25 cellular contexts compared by ENCODE assay signal in genomic region chr12:2955888-2956287, GRCh38. TPM values are rescaled to one million over a fixed set of nuclear protein-coding genes. Genes with fewer than 3 reads are reported as not detected.
DNase-seq lines count a peak whose midpoint lies in the region; ATAC-seq, FAIRE-seq and TF ChIP-seq lines count a peak whose summit lies in the region.
"Had no signal": no experiment of that assay in that cellular context is flagged by ENCODE, and none has a peak within 500 bp of the region (broad histone marks: within the 10 kb centered on the region; RNA-seq: fewer than 3 reads in every experiment).

No MANE protein-coding gene starts in this region.

- H3K4me3 ChIP-seq in HepG2 (replicated peaks in 1 of 3; ENCODE audit: insufficient read depth in 1 of 3, low read depth in 2 of 3, low read length in 3 of 3) (no peak overlapping the region), right lobe of liver (no peak overlapping the region), spleen (no peak overlapping the region)
- H3K4me3 ChIP-seq: A549, BLaER1 had no signal

- DNase-seq in HepG2 (ENCODE audit: low spot score) (no peak), right lobe of liver (no peak), neural crest cell (ENCODE audit: low read depth, low spot score) (no peak), type B pancreatic cell (ENCODE audit: extremely low spot score, unreplicated experiment) (no peak), AG20443 (ENCODE audit: low spot score) (no peak), spleen (no peak), HFFc6 (no peak)
- DNase-seq: BE2C; C1 segment of cervical spinal cord; Calu3; CD4-positive, alpha-beta memory T cell; CD4-positive, CD25-positive, alpha-beta regulatory T cell; CD8-positive, alpha-beta memory T cell; COR-L47; DMS79 treated with DMSO at 0.1 percent for 48 hours; GF-D8 had no signal

- no peak overlapping the region for H3K9ac ChIP-seq in HepG2 (ENCODE audit: insufficient read depth, low read depth, low read length)
- H3K9ac ChIP-seq: BLaER1 had no signal

- no peaks in the 10 kb centered on the region for H3K27me3 ChIP-seq in HepG2 (ENCODE audit: control insufficient read depth in 1 of 2, insufficient read depth in 2 of 2, low read length in 2 of 2)
- no peaks in the 10 kb centered on the region for H3K27me3 ChIP-seq in right lobe of liver
- H3K27me3 ChIP-seq in spleen (replicated peaks in 1 of 7) = peaks cover 0 to 42% (median 15%) of the 10 kb centered on the region in 7 donors
- H3K27me3 ChIP-seq: BLaER1 had no signal

- no peak overlapping the region for H2AFZ ChIP-seq in HepG2 (ENCODE audit: low read length)

- TF ChIP-seq EP300 in HepG2 (IDR thresholded peaks at IDR 0.05; ENCODE audit: low read depth in 2 of 2, low read length in 2 of 2) (no peak), HepG2 (CRISPR knock-in tag; IDR thresholded peaks at IDR 0.05; ENCODE audit: borderline replicate concordance) (no peak)

- H3K79me2 ChIP-seq in HepG2 (ENCODE audit: insufficient read depth, low read length) = peaks cover 15% of the 10 kb centered on the region

- 81% methylated on average over 1 of the region's 1 CpG for WGBS in HepG2 (ENCODE audit: low lambda C conversion rate)
- 86% methylated on average over 1 of the region's 1 CpG for WGBS in right lobe of liver (ENCODE audit: insufficient coverage, low coverage, low lambda C conversion rate, missing lambda C conversion rate)
- WGBS in spleen, 5 donors = 72 to 95% (median 89%) methylated on average over 1 of the region's 1 CpG

- FAIRE-seq in HepG2 (lab: Jason Lieb, UNC) = no peak
- FAIRE-seq: A549, D721Med, G401.6, GM12891, GM19239 had no signal

- no peaks in the 10 kb centered on the region for H3K9me3 Mint-ChIP-seq in neural crest cell
- H3K9me3 Mint-ChIP-seq in type B pancreatic cell = no peaks in the 10 kb centered on the region
- no peaks in the 10 kb centered on the region for H3K9me3 Mint-ChIP-seq in HFFc6
- H3K9me3 Mint-ChIP-seq: CD4-positive, alpha-beta memory T cell; CD4-positive, CD25-positive, alpha-beta regulatory T cell had no signal

- H3K9me3 ChIP-seq in HepG2 (ENCODE audit: low read length) = no peaks in the 10 kb centered on the region
- no peaks in the 10 kb centered on the region for H3K9me3 ChIP-seq in right lobe of liver
- no peaks in the 10 kb centered on the region for H3K9me3 ChIP-seq in spleen
- H3K9me3 ChIP-seq: A549, BE2C, BLaER1 had no signal

- H3K4me1 ChIP-seq in HepG2 (ENCODE audit: insufficient read depth, low read length) = peaks cover 45% of the 10 kb centered on the region
- no peaks in the 10 kb centered on the region for H3K4me1 ChIP-seq in right lobe of liver
- peaks cover 8 to 38% (median 27%) of the 10 kb centered on the region in 6 donors for H3K4me1 ChIP-seq in spleen
- H3K4me1 ChIP-seq: BE2C had no signal

- TF ChIP-seq POLR2A in HepG2 (IDR thresholded peaks at IDR 0.05; ENCODE audit: insufficient read depth in 1 of 2, low read depth in 2 of 2, low read length in 2 of 2) (no peak), right lobe of liver (IDR thresholded peaks at IDR 0.05) (no peak), spleen (IDR thresholded peaks at IDR 0.05) (no peak)

- in situ Hi-C loops in HepG2 (cut with HindIII; ENCODE audit: extremely low pct_ligation_motif_present, low pct_unique_long_range_greater_than_20kb) = loop anchor here (5.0 kb wide), 1 partner anchor 69 kb away; no protein-coding TSS in a partner anchor

- H3K36me3 ChIP-seq in HepG2 (replicated peaks in 1 of 2; ENCODE audit: control insufficient read depth in 1 of 2, insufficient read depth in 2 of 2, low read length in 2 of 2) (no peaks in the 10 kb centered on the region), right lobe of liver (no peaks in the 10 kb centered on the region), spleen (no peaks in the 10 kb centered on the region)
- H3K36me3 ChIP-seq: BE2C, BLaER1 had no signal

- no peak overlapping the region for H3K4me2 ChIP-seq in HepG2 (ENCODE audit: low read depth, low read length)
- H3K4me2 ChIP-seq: A549, BLaER1 had no signal

- BruUV-seq in HepG2 (replicated peaks; lab: Mats Ljungman, UMichigan) = no TSS peak

- H3K27ac Mint-ChIP-seq in neural crest cell (ENCODE audit: unreplicated experiment) (no peak overlapping the region), type B pancreatic cell (peak overlapping the region; percentile 14), HFFc6 (no peak overlapping the region)
- H3K27ac Mint-ChIP-seq: CD14-positive monocyte; CD4-positive, alpha-beta memory T cell; CD4-positive, CD25-positive, alpha-beta regulatory T cell; CD8-positive, alpha-beta memory T cell had no signal

- no peaks in the 10 kb centered on the region for H3K36me3 Mint-ChIP-seq in neural crest cell (ENCODE audit: low read depth)
- peaks cover 8% of the 10 kb centered on the region for H3K36me3 Mint-ChIP-seq in type B pancreatic cell
- peaks cover 10% of the 10 kb centered on the region; the same call in 1 of the 2 replicates for H3K36me3 Mint-ChIP-seq in HFFc6 (ENCODE audit: low read depth)
- H3K36me3 Mint-ChIP-seq: CD4-positive, alpha-beta memory T cell; CD4-positive, CD25-positive, alpha-beta regulatory T cell; CD8-positive, alpha-beta memory T cell had no signal

- POLR2A ChIA-PET in HepG2 (lab: Yijun Ruan, JAX) = no interaction called here

- intact Hi-C loops in HepG2 (cut with micrococcal nuclease; ENCODE audit: unreplicated experiment) (no loop called here), right lobe of liver (cut with DNase I) (no loop called here), spleen (cut with DNase I; ENCODE audit: low total_unique reads) (no loop called here)

- peaks cover under 1% of the 10 kb centered on the region; the same call in 1 of the 2 replicates for H4K20me1 ChIP-seq in HepG2 (ENCODE audit: insufficient read depth, low read length)

- H3K27ac ChIP-seq in HepG2 (ENCODE audit: extremely low read length, insufficient read depth, low read length) = no peak overlapping the region
- no peak overlapping the region for H3K27ac ChIP-seq in right lobe of liver
- H3K27ac ChIP-seq in VCaP = peak overlapping the region; percentile 99; the same call in 1 of the 2 replicates
- no peak overlapping the region for H3K27ac ChIP-seq in spleen
- H3K27ac ChIP-seq: 22Rv1, A549, BLaER1 had no signal

- peaks cover 37% of the 10 kb centered on the region for H3K27me3 Mint-ChIP-seq in neural crest cell (ENCODE audit: low read depth)
- peaks cover 27% of the 10 kb centered on the region for H3K27me3 Mint-ChIP-seq in type B pancreatic cell
- no peaks in the 10 kb centered on the region for H3K27me3 Mint-ChIP-seq in HFFc6 (ENCODE audit: insufficient read depth)

- TF ChIP-seq CTCF in HepG2 (CRISPR knock-in tag; IDR thresholded peaks at IDR 0.05) (no peak), right lobe of liver (IDR thresholded peaks at IDR 0.05) (no peak), VCaP (conservative IDR thresholded peaks at IDR 0.05) (no peak), neural crest cell (conservative IDR thresholded peaks at IDR 0.05) (no peak), type B pancreatic cell (conservative IDR thresholded peaks at IDR 0.05) (no peak), spleen (IDR thresholded peaks at IDR 0.05 in 8 of 11, conservative IDR thresholded peaks at IDR 0.05 in 3 of 11) (no peak), HFFc6 (IDR thresholded peaks at IDR 0.05) (no peak)

- no peak for TF ChIP-seq RAD21 in HepG2 (CRISPR knock-in tag; IDR thresholded peaks at IDR 0.05)

- H3K4me1 Mint-ChIP-seq in neural crest cell = peaks cover 23% of the 10 kb centered on the region
- H3K4me1 Mint-ChIP-seq in type B pancreatic cell (ENCODE audit: unreplicated experiment) = peaks cover 12% of the 10 kb centered on the region
- peaks cover 25% of the 10 kb centered on the region for H3K4me1 Mint-ChIP-seq in HFFc6 (ENCODE audit: low read depth)

- ATAC-seq in HepG2 (no peak), right lobe of liver (no peak)
- ATAC-seq: A549 had no signal

- CTCF ChIA-PET in HepG2 (lab: Yijun Ruan, JAX; ENCODE audit: low intra/inter-chr PET ratio, low total read pairs) = no interaction called here

- peak overlapping the region; percentile 12 for H3K4me3 Mint-ChIP-seq in neural crest cell
- no peak overlapping the region for H3K4me3 Mint-ChIP-seq in type B pancreatic cell
- H3K4me3 Mint-ChIP-seq in HFFc6 = no peak overlapping the region
- H3K4me3 Mint-ChIP-seq: CD4-positive, alpha-beta memory T cell; CD4-positive, CD25-positive, alpha-beta regulatory T cell; CD8-positive, alpha-beta memory T cell had no signal

RNA-seq across cellular contexts. Expression of gene TEAD4, which starts 3.3 kb away (rescaled TPM):
- total RNA-seq in HepG2 (2016; rRNA removed; fragmentation: Illumina TruSeq; extraction: Trizol) = 45.0 and 46.3 TPM in 2 replicates
- total RNA-seq in HepG2 (2016; cell fraction: cytosol; rRNA removed; fragmentation: Illumina TruSeq; extraction: Trizol; ENCODE audit: low read depth) = 31.3 and 31.6 TPM in 2 replicates
- 41.0 and 43.4 TPM in 2 replicates for total RNA-seq in HepG2 (2016; cell fraction: insoluble cytoplasmic fraction; rRNA removed; fragmentation: Illumina TruSeq; extraction: Trizol)
- 47.9 and 52.9 TPM in 2 replicates for total RNA-seq in HepG2 (2016; cell fraction: membrane; rRNA removed; fragmentation: Illumina TruSeq; extraction: Trizol)
- total RNA-seq in HepG2 (2016; cell fraction: nucleus; rRNA removed; fragmentation: Illumina TruSeq; extraction: Trizol) = 26.7 and 27.0 TPM in 2 replicates
- polyA plus RNA-seq in HepG2 (2011; rRNA removed) = 65.0 and 69.4 TPM in 2 replicates
- polyA plus RNA-seq in HepG2 (2011; cell fraction: cytosol; rRNA removed) = 49.1 and 69.9 TPM in 2 replicates
- 98.9 and 143 TPM in 2 replicates for polyA plus RNA-seq in HepG2 (2011; cell fraction: nucleus; rRNA removed)
- 44.1 and 49.0 TPM in 2 replicates for polyA plus RNA-seq in HepG2 (2012)
- 52.8 and 61.8 TPM in 2 replicates for polyA plus RNA-seq in HepG2 (2016; cell fraction: cytosol; fragmentation: Illumina TruSeq; extraction: Trizol; ENCODE audit: low read depth)
- 57.1 and 65.3 TPM in 2 replicates for polyA plus RNA-seq in HepG2 (2016; cell fraction: insoluble cytoplasmic fraction; fragmentation: Illumina TruSeq; extraction: Trizol; ENCODE audit: low read depth)
- 66.9 and 70.7 TPM in 2 replicates for polyA plus RNA-seq in HepG2 (2016; cell fraction: membrane; fragmentation: Illumina TruSeq; extraction: Trizol; ENCODE audit: low read depth)
- 60.4 and 66.8 TPM in 2 replicates for polyA plus RNA-seq in HepG2 (2016; cell fraction: nucleus; fragmentation: Illumina TruSeq; extraction: Trizol; ENCODE audit: insufficient read depth, low read depth)
- 40.4 and 71.0 TPM in 2 replicates for polyA minus RNA-seq in HepG2 (2011; rRNA and poly(A)+ RNA removed; ENCODE audit: low replicate concordance)
- polyA minus RNA-seq in HepG2 (2011; cell fraction: cytosol; rRNA and poly(A)+ RNA removed) = 35.9 and 41.1 TPM in 2 replicates
- 26.0 and 28.0 TPM in 2 replicates for polyA minus RNA-seq in HepG2 (2011; cell fraction: nucleus; rRNA and poly(A)+ RNA removed)
- 1 to 10 TPM in 4 of 6 experiments, under 1 TPM in 2; 0.81 to 8.5 (median 3.0) TPM for total RNA-seq in right lobe of liver
- 28.6 and 30.9 TPM in 2 replicates for total RNA-seq in neural crest cell
- total RNA-seq in type B pancreatic cell (ENCODE audit: low replicate concordance) = 10.8 and 21.6 TPM in 2 replicates
- total RNA-seq in spleen = 10 to 100 TPM; 14.2 to 24.2 (median 20.4) TPM
- 10 to 100 TPM in 1 of 3 donors, 1 to 10 TPM in 2; 5.1 to 11.7 (median 5.3) TPM for polyA plus RNA-seq in spleen
- total RNA-seq in HFFc6 (2021; fragmentation: NEBNext Ultra II Directional; extraction: Animal tissue kit (Norgen Biotek cat#: 25700)) = 10 to 100 TPM; 22.2 to 26.2 (median 24.7) TPM
- total RNA-seq: CD4-positive, alpha-beta memory T cell; CD4-positive, CD25-positive, alpha-beta regulatory T cell had no signal
- polyA plus RNA-seq: CD14-positive monocyte; CD4-positive, alpha-beta memory T cell; CD4-positive, CD25-positive, alpha-beta regulatory T cell; CD8-positive, alpha-beta memory T cell had no signal
